In the genomic region with DNA sequence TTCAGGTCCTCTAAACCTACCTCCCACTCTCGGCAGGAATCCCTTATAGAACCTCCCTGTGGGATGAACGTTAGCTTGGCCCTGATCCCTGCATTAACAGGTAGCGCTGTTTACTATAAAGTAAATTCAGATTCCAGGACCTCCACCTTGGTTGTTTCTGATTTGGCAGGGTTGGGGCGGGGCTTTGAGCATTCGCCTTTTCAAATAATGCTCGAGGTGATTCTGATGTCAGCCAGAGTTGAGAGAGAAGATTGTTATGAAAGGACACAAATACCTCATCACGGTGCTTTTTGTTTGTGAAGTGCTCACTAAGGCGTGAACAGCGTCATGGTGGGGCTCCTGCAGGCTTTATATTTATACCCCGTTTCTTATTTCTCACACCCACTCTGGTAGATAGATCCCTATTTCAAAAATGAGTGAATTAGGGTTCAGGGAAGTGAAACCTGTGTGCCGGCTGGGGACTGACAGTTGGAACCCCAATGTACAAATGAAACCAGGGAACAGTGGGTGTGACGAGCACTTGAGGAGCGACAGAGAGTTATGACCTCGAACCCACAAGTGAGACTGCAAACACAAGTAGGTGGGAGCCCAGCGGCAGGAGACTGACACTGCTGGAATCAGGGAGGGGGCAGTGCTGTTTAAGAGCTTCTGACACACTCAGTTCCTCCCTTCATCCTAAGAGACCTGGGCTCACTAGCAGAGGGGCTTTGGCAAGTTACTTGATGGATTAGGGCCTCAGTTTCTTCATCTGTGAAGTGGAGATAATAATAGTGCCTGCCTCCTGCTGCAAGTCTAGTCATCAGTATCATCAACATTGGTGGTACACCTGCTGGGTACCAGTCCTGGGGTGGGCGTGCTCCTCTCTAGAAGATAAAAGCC, we compare ENCODE assay signal across 7 cellular contexts. TPM values are rescaled to one million over a fixed set of nuclear protein-coding genes. Genes with fewer than 3 reads are reported as not detected.
DNase-seq lines count a peak whose midpoint lies in the region; ATAC-seq and TF ChIP-seq lines count a peak whose summit lies in the region.

No MANE protein-coding gene starts in this region.

- peak; percentile 92 for DNase-seq in central memory CD4-positive, alpha-beta T cell
- DNase-seq in upper lobe of right lung (no peak), HT-29 (ENCODE audit: low spot score) (no peak), osteocyte (ENCODE audit: extremely low spot score, unreplicated experiment) (no peak)

- H3K9me3 Mint-ChIP-seq in osteocyte (ENCODE audit: unreplicated experiment), result no peaks in the 10 kb centered on the region

- H3K4me3 ChIP-seq in SU-DHL-6 (ENCODE audit: insufficient read depth, low read length, poor library complexity, severe bottlenecking) (peak overlapping the region; percentile 26), upper lobe of right lung (no peak overlapping the region)

- no peaks in the 10 kb centered on the region for H3K79me2 ChIP-seq in SU-DHL-6 (ENCODE audit: insufficient read depth, low read length)

- H3K27ac Mint-ChIP-seq in osteocyte (ENCODE audit: unreplicated experiment), result no peak overlapping the region

- H3K4me1 ChIP-seq in upper lobe of right lung, result peaks cover 11% of the 10 kb centered on the region

- no peaks in the 10 kb centered on the region for H3K4me1 Mint-ChIP-seq in osteocyte (ENCODE audit: unreplicated experiment)

- intact Hi-C loops in upper lobe of right lung (cut with DNase I), result no loop called here

- peak overlapping the region; percentile 100 for H3K27ac ChIP-seq in SU-DHL-6 (ENCODE audit: low read depth, low read length)
- peak overlapping the region; percentile 34 for H3K27ac ChIP-seq in upper lobe of right lung

- H3K27me3 ChIP-seq in SU-DHL-6 (ENCODE audit: low read length) (no peaks in the 10 kb centered on the region), upper lobe of right lung (peaks cover 4% of the 10 kb centered on the region)

- H3K27me3 Mint-ChIP-seq in osteocyte (ENCODE audit: unreplicated experiment), result peaks cover 9% of the 10 kb centered on the region

- no peaks in the 10 kb centered on the region for H3K9me2 ChIP-seq in SU-DHL-6 (replicated peaks; ENCODE audit: insufficient read depth, low read length)

- peak overlapping the region; percentile 3 for H2AFZ ChIP-seq in SU-DHL-6 (ENCODE audit: low read depth, low read length, severe bottlenecking)

- H3K9me3 ChIP-seq in SU-DHL-6 (ENCODE audit: insufficient read depth, low read length), result no peaks in the 10 kb centered on the region
- H3K9me3 ChIP-seq in upper lobe of right lung, result no peaks in the 10 kb centered on the region

- peak overlapping the region; percentile 62 for H3K9ac ChIP-seq in SU-DHL-6 (ENCODE audit: low read length)

- H3K4me3 Mint-ChIP-seq in osteocyte (ENCODE audit: unreplicated experiment), result no peak overlapping the region

- no peaks in the 10 kb centered on the region for H4K20me1 ChIP-seq in SU-DHL-6 (ENCODE audit: low read depth, low read length)

- no peaks in the 10 kb centered on the region for H3K36me3 Mint-ChIP-seq in osteocyte (ENCODE audit: unreplicated experiment)

- H3F3A ChIP-seq in SU-DHL-6 (ENCODE audit: insufficient read depth), result peaks cover 51% of the 10 kb centered on the region

- no peaks in the 10 kb centered on the region for H3K36me3 ChIP-seq in SU-DHL-6 (ENCODE audit: low read length)
- H3K36me3 ChIP-seq in upper lobe of right lung, result no peaks in the 10 kb centered on the region

- H3K4me2 ChIP-seq in SU-DHL-6 (ENCODE audit: low read depth, low read length, poor library complexity, severe bottlenecking), result peak overlapping the region; percentile 82

- ATAC-seq in GM19025 (IDR thresholded peaks at IDR 0.05; ENCODE audit: low read depth, unreplicated experiment), result peak; percentile 68
- peak; percentile 70 for ATAC-seq in HG02938 (IDR thresholded peaks at IDR 0.05; ENCODE audit: unreplicated experiment)
- peak; percentile 72 for ATAC-seq in upper lobe of right lung

- TF ChIP-seq CTCF in SU-DHL-6 (IDR thresholded peaks at IDR 0.05; ENCODE audit: insufficient read depth, low read length, poor library complexity, severe bottlenecking) (no peak), upper lobe of right lung (IDR thresholded peaks at IDR 0.05) (no peak), osteocyte (IDR thresholded peaks at IDR 0.05) (no peak)

RNA-seq across cellular contexts. Expression of a gene that starts 14.3 kb away (rescaled TPM):
- total RNA-seq in upper lobe of right lung (45.2 TPM), osteocyte (not detected in 2 replicates)
- total RNA-seq in HT-29 (2014; rRNA removed; shearing (Covaris generic)), result 4.9 and 5.4 TPM in 2 replicates
